ENCODE assay signal across 19 cellular contexts in the genomic region with DNA sequence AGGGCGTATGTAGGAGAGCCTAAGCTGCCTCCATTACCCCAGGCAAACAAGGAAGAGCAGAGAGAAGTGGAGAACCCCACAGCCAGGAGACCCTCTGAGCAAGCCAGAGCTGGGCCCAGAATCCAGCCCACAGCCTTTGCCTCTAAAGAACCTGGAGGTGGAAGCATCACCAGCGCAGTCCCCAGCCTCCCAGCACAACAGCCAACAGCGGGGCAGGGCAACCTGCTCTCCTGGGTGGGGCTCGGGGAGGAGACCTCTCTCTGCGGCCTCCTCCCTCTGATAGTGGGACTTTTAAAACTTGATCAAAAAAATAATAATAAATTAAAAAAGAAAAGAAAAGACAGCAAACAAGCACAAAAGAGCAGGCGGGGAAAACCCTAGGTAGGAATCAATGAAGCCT. TPM values are rescaled to one million over a fixed set of nuclear protein-coding genes. Genes with fewer than 3 reads are reported as not detected.
DNase-seq lines count a peak whose midpoint lies in the region; ATAC-seq, FAIRE-seq and TF ChIP-seq lines count a peak whose summit lies in the region.
"Had no signal": no experiment of that assay in that cellular context is flagged by ENCODE, and none has a peak within 500 bp of the region (broad histone marks: within the 10 kb centered on the region; RNA-seq: fewer than 3 reads in every experiment).

No MANE protein-coding gene starts in this region.

- peaks cover 2% of the 10 kb centered on the region; the same call in 1 of the 2 replicates for H3K9me3 ChIP-seq in IMR-90 (ENCODE audit: control insufficient read depth, insufficient read depth, low read length)
- no peaks in the 10 kb centered on the region for H3K9me3 ChIP-seq in esophagus squamous epithelium
- no peaks in the 10 kb centered on the region for H3K9me3 ChIP-seq in mucosa of descending colon
- no peaks in the 10 kb centered on the region for H3K9me3 ChIP-seq in upper lobe of right lung
- H3K9me3 ChIP-seq: neutrophil, testis had no signal

- ATAC-seq in IMR-90 (ENCODE audit: low read depth): peak; percentile 28
- peak; percentile 73 for ATAC-seq in mucosa of descending colon
- peak; percentile 21 for ATAC-seq in upper lobe of right lung
- no peak for ATAC-seq in HG03039 (IDR thresholded peaks at IDR 0.05; ENCODE audit: unreplicated experiment)

- POLR2A ChIA-PET in IMR-90 (lab: Charles Lee; ENCODE audit: unreplicated experiment): no interaction called here

- H3K27ac ChIP-seq in IMR-90 (ENCODE audit: insufficient read depth, low read length) (no peak overlapping the region), esophagus squamous epithelium (peak overlapping the region; percentile 4 to 54 (median 28)), upper lobe of right lung (peak overlapping the region; percentile 84)
- H3K27ac ChIP-seq: neutrophil, testis, WERI-Rb-1 had no signal

- WGBS in IMR-90 (ENCODE audit: extremely low coverage in 2 of 2, insufficient read length in 1 of 2), 2 experiments: 0% methylated on average over 1 of the region's 6 CpGs; no CpG with 5 or more reads in 1 of the 2 experiments
- WGBS in esophagus squamous epithelium, 2 donors: 59 to 76% methylated on average over 6 of the region's 6 CpGs

- H3K4ac ChIP-seq in IMR-90 (ENCODE audit: low read depth, low read length): no peak overlapping the region

- H3K14ac ChIP-seq in IMR-90 (replicated peaks; ENCODE audit: low read depth, low read length): no peak overlapping the region

- H3K9me1 ChIP-seq in IMR-90 (ENCODE audit: insufficient read depth, low read length): peaks cover 2% of the 10 kb centered on the region; the same call in 1 of the 2 replicates

- TF ChIP-seq POLR2A in IMR-90 (IDR thresholded peaks at IDR 0.05; ENCODE audit: low read depth, low read length): no peak
- TF ChIP-seq POLR2A in esophagus squamous epithelium (IDR thresholded peaks at IDR 0.05): no peak
- no peak for TF ChIP-seq POLR2A in GM12892 (IDR thresholded peaks at IDR 0.05; ENCODE audit: low read depth, low read length)

- no peak for FAIRE-seq in GM12892 (lab: Jason Lieb, UNC)
- FAIRE-seq: colon had no signal

- peaks cover 6% of the 10 kb centered on the region; the same call in 1 of the 2 replicates for H3K4me1 ChIP-seq in IMR-90 (ENCODE audit: control insufficient read depth, insufficient read depth, low read length)
- H3K4me1 ChIP-seq in esophagus squamous epithelium: peaks cover 0 to 27% (median 14%) of the 10 kb centered on the region in 3 donors
- H3K4me1 ChIP-seq in mucosa of descending colon (ENCODE audit: low read depth): peaks cover 11% of the 10 kb centered on the region
- H3K4me1 ChIP-seq in upper lobe of right lung: peaks cover 16% of the 10 kb centered on the region
- H3K4me1 ChIP-seq: testis had no signal

- peaks cover 10% of the 10 kb centered on the region for H3K27me3 ChIP-seq in IMR-90 (ENCODE audit: control insufficient read depth, insufficient read depth, low read length)
- H3K27me3 ChIP-seq in esophagus squamous epithelium: no peaks in the 10 kb centered on the region
- H3K27me3 ChIP-seq in upper lobe of right lung: no peaks in the 10 kb centered on the region
- H3K27me3 ChIP-seq: MG63, neutrophil, testis had no signal

- TF ChIP-seq CTCF in IMR-90 (conservative IDR thresholded peaks at IDR 0.05; ENCODE audit: low read depth, low read length): no peak
- TF ChIP-seq CTCF in esophagus squamous epithelium (IDR thresholded peaks at IDR 0.05): no peak
- TF ChIP-seq CTCF in mucosa of descending colon (IDR thresholded peaks at IDR 0.05): no peak
- TF ChIP-seq CTCF in upper lobe of right lung (IDR thresholded peaks at IDR 0.05): no peak

- no peak overlapping the region for H3K56ac ChIP-seq in IMR-90 (ENCODE audit: extremely low read depth, insufficient read depth, low read length)

- no peak overlapping the region; the same call in 1 of the 2 replicates for H3K18ac ChIP-seq in IMR-90 (ENCODE audit: low read depth, low read length)

- no peak overlapping the region for H3K4me2 ChIP-seq in IMR-90 (ENCODE audit: low read depth, low read length)

- H2BK5ac ChIP-seq in IMR-90 (ENCODE audit: low read depth, low read length, poor library complexity, severe bottlenecking): no peak overlapping the region

- H3K36me3 ChIP-seq in IMR-90 (ENCODE audit: control insufficient read depth, insufficient read depth, low read length): no peaks in the 10 kb centered on the region
- no peaks in the 10 kb centered on the region for H3K36me3 ChIP-seq in esophagus squamous epithelium
- H3K36me3 ChIP-seq in mucosa of descending colon (ENCODE audit: low read depth): no peaks in the 10 kb centered on the region
- H3K36me3 ChIP-seq in upper lobe of right lung: no peaks in the 10 kb centered on the region
- H3K36me3 ChIP-seq: MG63, neutrophil, WERI-Rb-1 had no signal

- TF ChIP-seq RAD21 in IMR-90 (IDR thresholded peaks at IDR 0.05; ENCODE audit: low read length): no peak

- H2AK5ac ChIP-seq in IMR-90 (ENCODE audit: low read depth, low read length): no peak overlapping the region

- no peak overlapping the region for H3K23ac ChIP-seq in IMR-90 (ENCODE audit: low read depth, low read length)

- no TSS peak for BruUV-seq in IMR-90 (replicated peaks; lab: Mats Ljungman, UMichigan)

- in situ Hi-C loops in IMR-90 (cut with MboI; ENCODE audit: low sequenced_read_pairs): no loop called here

- no peak overlapping the region for H2BK20ac ChIP-seq in IMR-90 (ENCODE audit: low read depth, low read length)

- no peak overlapping the region for H2BK120ac ChIP-seq in IMR-90 (ENCODE audit: low read depth, low read length)

- dilution Hi-C loops in IMR-90 (cut with HindIII; ENCODE audit: low sequenced_read_pairs, unreplicated experiment): no loop called here

- DNase-seq in IMR-90 (no peak), esophagus squamous epithelium (lab: John Stamatoyannopoulos, UW) (no peak), mucosa of descending colon (peak in 1 of 3 donors; percentile 44), upper lobe of right lung (no peak), GM12892 (ENCODE audit: insufficient read length) (no peak), HCEC 1CT (no peak)
- DNase-seq: activated CD4-positive, alpha-beta memory T cell treated with anti-CD3 and anti-CD28 coated beads, Interleukin-2, amount 10 ng/mL, durations not matched to agents 7 days and 5 days; activated naive CD4-positive, alpha-beta T cell treated with anti-CD3 and anti-CD28 coated beads, Interleukin-2, amount 10 ng/mL, durations not matched to agents 7 days and 5 days; GOT3; hippocampal formation; kidney glomerular epithelial cell; NCI-H345; T-helper 2 cell; testis; WERI-Rb-1 had no signal

- H3K4me3 ChIP-seq in IMR-90 (ENCODE audit: insufficient read depth, low read depth, low read length): no peak overlapping the region
- no peak overlapping the region for H3K4me3 ChIP-seq in esophagus squamous epithelium
- H3K4me3 ChIP-seq in mucosa of descending colon: no peak overlapping the region
- H3K4me3 ChIP-seq in upper lobe of right lung: no peak overlapping the region
- H3K4me3 ChIP-seq: MG63, testis had no signal

- no peak overlapping the region for H2BK15ac ChIP-seq in IMR-90 (ENCODE audit: low read depth, low read length)

- H4K8ac ChIP-seq in IMR-90 (ENCODE audit: low read depth in 2 of 2, low read length in 2 of 2): no peak overlapping the region

- intact Hi-C loops in IMR-90 (cut with micrococcal nuclease): no loop called here
- intact Hi-C loops in esophagus squamous epithelium (cut with DNase I): no loop called here
- intact Hi-C loops in mucosa of descending colon (cut with DNase I, micrococcal nuclease): no loop called here
- intact Hi-C loops in upper lobe of right lung (cut with DNase I): no loop called here

- CTCF ChIA-PET in IMR-90 (lab: Yijun Ruan, JAX): no interaction called here

- no peaks in the 10 kb centered on the region for H4K20me1 ChIP-seq in IMR-90 (ENCODE audit: insufficient read depth, low read length)

- H2AK9ac ChIP-seq in IMR-90 (replicated peaks; ENCODE audit: low read depth, low read length, poor library complexity): no peak overlapping the region

- no peak overlapping the region for H4K91ac ChIP-seq in IMR-90 (ENCODE audit: insufficient read depth, low read depth, low read length)

- H3K9ac ChIP-seq in IMR-90 (ENCODE audit: low read depth, low read length): no peak overlapping the region

- H2AFZ ChIP-seq in IMR-90 (replicated peaks; ENCODE audit: low read length, poor library complexity): no peak overlapping the region

- H4K5ac ChIP-seq in IMR-90 (ENCODE audit: low read depth, low read length): no peak overlapping the region

- no peaks in the 10 kb centered on the region for H3K79me1 ChIP-seq in IMR-90 (ENCODE audit: low read depth in 1 of 2, low read length in 2 of 2)

TF ChIP-seq in IMR-90, 13 proteins besides CTCF, POLR2A, EP300 and RAD21 (continues in another document):
- TF ChIP-seq RFX5 (IDR thresholded peaks at IDR 0.05; ENCODE audit: low read depth, low read length) (no peak), RCOR1 (IDR thresholded peaks at IDR 0.05; ENCODE audit: insufficient replicate concordance, low read length) (no peak), MXI1 (IDR thresholded peaks at IDR 0.05; ENCODE audit: borderline replicate concordance, low read depth, low read length) (no peak), BHLHE40 (IDR thresholded peaks at IDR 0.05; ENCODE audit: low read depth, low read length) (no peak), MAFK (IDR thresholded peaks at IDR 0.05; ENCODE audit: low read depth, low read length) (no peak), MAZ (IDR thresholded peaks at IDR 0.05; ENCODE audit: borderline replicate concordance, low read depth, low read length) (no peak), CEBPB (IDR thresholded peaks at IDR 0.05; ENCODE audit: low read depth, low read length) (no peak), SMC3 (IDR thresholded peaks at IDR 0.05; ENCODE audit: low read depth, low read length) (no peak), CHD1 (IDR thresholded peaks at IDR 0.05; ENCODE audit: low read depth, low read length) (no peak)
- TF ChIP-seq, protein P1, sequence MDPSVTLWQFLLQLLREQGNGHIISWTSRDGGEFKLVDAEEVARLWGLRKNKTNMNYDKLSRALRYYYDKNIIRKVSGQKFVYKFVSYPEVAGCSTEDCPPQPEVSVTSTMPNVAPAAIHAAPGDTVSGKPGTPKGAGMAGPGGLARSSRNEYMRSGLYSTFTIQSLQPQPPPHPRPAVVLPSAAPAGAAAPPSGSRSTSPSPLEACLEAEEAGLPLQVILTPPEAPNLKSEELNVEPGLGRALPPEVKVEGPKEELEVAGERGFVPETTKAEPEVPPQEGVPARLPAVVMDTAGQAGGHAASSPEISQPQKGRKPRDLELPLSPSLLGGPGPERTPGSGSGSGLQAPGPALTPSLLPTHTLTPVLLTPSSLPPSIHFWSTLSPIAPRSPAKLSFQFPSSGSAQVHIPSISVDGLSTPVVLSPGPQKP (IDR thresholded peaks at IDR 0.05; ENCODE audit: borderline replicate concordance, low read depth, low read length): no peak

RNA-seq across cellular contexts. Expression of a gene that starts 45.9 kb away (rescaled TPM):
- 1.8 and 1.9 TPM in 2 replicates for total RNA-seq in IMR-90 (2012; rRNA removed)
- 0.91 and 0.99 TPM in 2 replicates for polyA plus RNA-seq in IMR-90 (2012; rRNA removed)
- polyA plus RNA-seq in IMR-90 (2012; cell fraction: cytosol; rRNA removed): 1.0 TPM in 2 replicates
- polyA plus RNA-seq in IMR-90 (2012; cell fraction: nucleus; rRNA removed; ENCODE audit: low replicate concordance): 2.3 and 2.4 TPM in 2 replicates
- total RNA-seq in esophagus squamous epithelium: 10 to 100 TPM in 1 of 4 donors, 1 to 10 TPM in 2, under 1 TPM in 1; 0.83 to 10.9 (median 6.2) TPM
- total RNA-seq in mucosa of descending colon: 10 to 100 TPM; 27.6 to 63.3 (median 39.3) TPM
- total RNA-seq in upper lobe of right lung: 63.6 TPM
- polyA plus RNA-seq in GM12892 (2012; ENCODE audit: missing spikeins): 0.34 TPM
